In genomic region chr12:20212658-20213387, GRCh38 we compare ENCODE assay signal across 1 cellular context.
TF ChIP-seq lines count a peak whose summit lies in the region.

No MANE protein-coding gene starts in this region.

TF ChIP-seq in HCT116, 20 proteins besides CTCF, POLR2A, EP300 and RAD21 (continued from another document):
- no peak for TF ChIP-seq ZBTB33 (IDR thresholded peaks at IDR 0.05; ENCODE audit: extremely low read depth, insufficient replicate concordance, low read length)
- TF ChIP-seq SP1 (IDR thresholded peaks at IDR 0.05; ENCODE audit: low read depth), result peak; percentile 39
- TF ChIP-seq ATF3 (IDR thresholded peaks at IDR 0.05), result no peak
- no peak for TF ChIP-seq YY1 (IDR thresholded peaks at IDR 0.05; ENCODE audit: extremely low read depth, insufficient replicate concordance, low read depth, low read length)
- peak; percentile 30 for TF ChIP-seq REST (IDR thresholded peaks at IDR 0.05; ENCODE audit: low read depth)
- peak; percentile 81 for TF ChIP-seq MAX (IDR thresholded peaks at IDR 0.05)
- peak; percentile 52 for TF ChIP-seq TCF7L2 (IDR thresholded peaks at IDR 0.05; ENCODE audit: borderline replicate concordance, extremely low read depth, insufficient read depth, insufficient read length)
